ENCODE assay signal across 1 cellular context in the genomic region with DNA sequence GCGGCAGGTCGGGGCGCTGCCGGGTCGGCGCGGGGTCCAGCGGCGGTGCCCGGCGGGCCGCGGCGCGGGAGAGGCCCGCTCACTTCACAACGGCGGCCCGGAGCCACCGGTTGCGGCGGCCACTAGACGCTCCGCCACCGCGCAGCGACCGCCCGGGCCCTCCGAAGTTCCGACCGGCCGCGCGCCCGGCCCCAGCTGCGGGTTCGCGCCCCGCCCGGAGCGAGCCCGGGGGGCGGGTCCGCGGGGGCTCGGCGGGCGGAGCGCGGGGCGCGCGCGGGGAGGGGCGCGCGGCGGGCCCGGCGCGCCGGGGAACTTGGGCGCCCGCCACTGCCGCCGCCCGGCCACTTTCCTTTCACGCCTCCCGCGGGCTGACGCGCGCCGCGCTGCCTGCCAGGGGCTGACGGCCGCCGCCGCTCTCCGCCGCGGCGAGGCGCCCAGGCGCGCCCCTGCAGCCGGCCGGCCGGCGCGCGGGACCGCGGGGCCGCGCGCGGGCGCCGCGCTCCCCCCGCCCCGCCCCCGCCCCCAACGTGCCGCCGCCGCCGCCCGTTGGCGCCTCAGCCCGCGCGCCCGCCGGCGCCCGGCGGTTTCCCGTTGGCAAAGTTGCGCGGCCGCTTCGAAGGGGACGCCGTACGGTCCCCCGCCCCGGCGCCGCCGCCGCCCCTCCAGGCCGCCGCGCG.
TF ChIP-seq lines count a peak whose summit lies in the region.

No MANE protein-coding gene starts in this region.

TF ChIP-seq in K562, 482 proteins besides CTCF, POLR2A, EP300 and RAD21 (continued from another document and continues in another):
- TF ChIP-seq, protein P1, sequence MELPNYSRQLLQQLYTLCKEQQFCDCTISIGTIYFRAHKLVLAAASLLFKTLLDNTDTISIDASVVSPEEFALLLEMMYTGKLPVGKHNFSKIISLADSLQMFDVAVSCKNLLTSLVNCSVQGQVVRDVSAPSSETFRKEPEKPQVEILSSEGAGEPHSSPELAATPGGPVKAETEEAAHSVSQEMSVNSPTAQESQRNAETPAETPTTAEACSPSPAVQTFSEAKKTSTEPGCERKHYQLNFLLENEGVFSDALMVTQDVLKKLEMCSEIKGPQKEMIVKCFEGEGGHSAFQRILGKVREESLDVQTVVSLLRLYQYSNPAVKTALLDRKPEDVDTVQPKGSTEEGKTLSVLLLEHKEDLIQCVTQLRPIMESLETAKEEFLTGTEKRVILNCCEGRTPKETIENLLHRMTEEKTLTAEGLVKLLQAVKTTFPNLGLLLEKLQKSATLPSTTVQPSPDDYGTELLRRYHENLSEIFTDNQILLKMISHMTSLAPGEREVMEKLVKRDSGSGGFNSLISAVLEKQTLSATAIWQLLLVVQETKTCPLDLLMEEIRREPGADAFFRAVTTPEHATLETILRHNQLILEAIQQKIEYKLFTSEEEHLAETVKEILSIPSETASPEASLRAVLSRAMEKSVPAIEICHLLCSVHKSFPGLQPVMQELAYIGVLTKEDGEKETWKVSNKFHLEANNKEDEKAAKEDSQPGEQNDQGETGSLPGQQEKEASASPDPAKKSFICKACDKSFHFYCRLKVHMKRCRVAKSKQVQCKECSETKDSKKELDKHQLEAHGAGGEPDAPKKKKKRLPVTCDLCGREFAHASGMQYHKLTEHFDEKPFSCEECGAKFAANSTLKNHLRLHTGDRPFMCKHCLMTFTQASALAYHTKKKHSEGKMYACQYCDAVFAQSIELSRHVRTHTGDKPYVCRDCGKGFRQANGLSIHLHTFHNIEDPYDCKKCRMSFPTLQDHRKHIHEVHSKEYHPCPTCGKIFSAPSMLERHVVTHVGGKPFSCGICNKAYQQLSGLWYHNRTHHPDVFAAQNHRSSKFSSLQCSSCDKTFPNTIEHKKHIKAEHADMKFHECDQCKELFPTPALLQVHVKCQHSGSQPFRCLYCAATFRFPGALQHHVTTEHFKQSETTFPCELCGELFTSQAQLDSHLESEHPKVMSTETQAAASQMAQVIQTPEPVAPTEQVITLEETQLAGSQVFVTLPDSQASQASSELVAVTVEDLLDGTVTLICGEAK (IDR thresholded peaks at IDR 0.05) = no peak
- TF ChIP-seq, protein P1 (CRISPR knock-in tag; IDR thresholded peaks at IDR 0.05) = no peak
- TF ChIP-seq SIN3A (IDR thresholded peaks at IDR 0.05; ENCODE audit: borderline replicate concordance in 2 of 2, control insufficient read depth in 1 of 2, low read depth in 2 of 2, low read length in 2 of 2) (no peak), SOX6 (IDR thresholded peaks at IDR 0.05) (no peak), NFRKB (IDR thresholded peaks at IDR 0.05; ENCODE audit: low read depth) (no peak), PRPF4 (IDR thresholded peaks at IDR 0.05; ENCODE audit: insufficient read depth, low read depth, low read length, poor library complexity, severe bottlenecking) (no peak), ZNF12 (CRISPR knock-in tag; IDR thresholded peaks at IDR 0.05) (0 out of 2 replicates have a peak, but pooled peaks have one; percentile 35), BACH1 (tag; IDR thresholded peaks at IDR 0.05) (no peak), SIRT6 (IDR thresholded peaks at IDR 0.05; ENCODE audit: low read depth, low read length) (no peak), ZKSCAN3 (CRISPR knock-in tag; IDR thresholded peaks at IDR 0.05) (no peak), RB1 (IDR thresholded peaks at IDR 0.05; ENCODE audit: low read depth) (peak; percentile 32; the same call in 1 of the 2 replicates), COPS2 (conservative IDR thresholded peaks at IDR 0.05) (no peak), GATAD2B (IDR thresholded peaks at IDR 0.05; ENCODE audit: borderline replicate concordance) (no peak), GABPA (tag; conservative IDR thresholded peaks at IDR 0.05; ENCODE audit: low read depth) (peak; percentile 10; the same call in 1 of the 2 replicates), ASH1L (IDR thresholded peaks at IDR 0.05; ENCODE audit: borderline replicate concordance, low read depth, partially characterized antibody) (no peak), TFAM (CRISPR knock-in tag; conservative IDR thresholded peaks at IDR 0.05) (no peak), TCF3 (CRISPR knock-in tag; IDR thresholded peaks at IDR 0.05) (no peak), YBX1 (IDR thresholded peaks at IDR 0.05) (no peak)
- TF ChIP-seq, protein P2, sequence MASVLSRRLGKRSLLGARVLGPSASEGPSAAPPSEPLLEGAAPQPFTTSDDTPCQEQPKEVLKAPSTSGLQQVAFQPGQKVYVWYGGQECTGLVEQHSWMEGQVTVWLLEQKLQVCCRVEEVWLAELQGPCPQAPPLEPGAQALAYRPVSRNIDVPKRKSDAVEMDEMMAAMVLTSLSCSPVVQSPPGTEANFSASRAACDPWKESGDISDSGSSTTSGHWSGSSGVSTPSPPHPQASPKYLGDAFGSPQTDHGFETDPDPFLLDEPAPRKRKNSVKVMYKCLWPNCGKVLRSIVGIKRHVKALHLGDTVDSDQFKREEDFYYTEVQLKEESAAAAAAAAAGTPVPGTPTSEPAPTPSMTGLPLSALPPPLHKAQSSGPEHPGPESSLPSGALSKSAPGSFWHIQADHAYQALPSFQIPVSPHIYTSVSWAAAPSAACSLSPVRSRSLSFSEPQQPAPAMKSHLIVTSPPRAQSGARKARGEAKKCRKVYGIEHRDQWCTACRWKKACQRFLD (CRISPR knock-in tag; IDR thresholded peaks at IDR 0.05) = peak; percentile 83; the same call in 1 of the 2 replicates
- TF ChIP-seq, protein P3, sequence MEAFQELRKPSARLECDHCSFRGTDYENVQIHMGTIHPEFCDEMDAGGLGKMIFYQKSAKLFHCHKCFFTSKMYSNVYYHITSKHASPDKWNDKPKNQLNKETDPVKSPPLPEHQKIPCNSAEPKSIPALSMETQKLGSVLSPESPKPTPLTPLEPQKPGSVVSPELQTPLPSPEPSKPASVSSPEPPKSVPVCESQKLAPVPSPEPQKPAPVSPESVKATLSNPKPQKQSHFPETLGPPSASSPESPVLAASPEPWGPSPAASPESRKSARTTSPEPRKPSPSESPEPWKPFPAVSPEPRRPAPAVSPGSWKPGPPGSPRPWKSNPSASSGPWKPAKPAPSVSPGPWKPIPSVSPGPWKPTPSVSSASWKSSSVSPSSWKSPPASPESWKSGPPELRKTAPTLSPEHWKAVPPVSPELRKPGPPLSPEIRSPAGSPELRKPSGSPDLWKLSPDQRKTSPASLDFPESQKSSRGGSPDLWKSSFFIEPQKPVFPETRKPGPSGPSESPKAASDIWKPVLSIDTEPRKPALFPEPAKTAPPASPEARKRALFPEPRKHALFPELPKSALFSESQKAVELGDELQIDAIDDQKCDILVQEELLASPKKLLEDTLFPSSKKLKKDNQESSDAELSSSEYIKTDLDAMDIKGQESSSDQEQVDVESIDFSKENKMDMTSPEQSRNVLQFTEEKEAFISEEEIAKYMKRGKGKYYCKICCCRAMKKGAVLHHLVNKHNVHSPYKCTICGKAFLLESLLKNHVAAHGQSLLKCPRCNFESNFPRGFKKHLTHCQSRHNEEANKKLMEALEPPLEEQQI (IDR thresholded peaks at IDR 0.05) = no peak
- TF ChIP-seq, protein P4, sequence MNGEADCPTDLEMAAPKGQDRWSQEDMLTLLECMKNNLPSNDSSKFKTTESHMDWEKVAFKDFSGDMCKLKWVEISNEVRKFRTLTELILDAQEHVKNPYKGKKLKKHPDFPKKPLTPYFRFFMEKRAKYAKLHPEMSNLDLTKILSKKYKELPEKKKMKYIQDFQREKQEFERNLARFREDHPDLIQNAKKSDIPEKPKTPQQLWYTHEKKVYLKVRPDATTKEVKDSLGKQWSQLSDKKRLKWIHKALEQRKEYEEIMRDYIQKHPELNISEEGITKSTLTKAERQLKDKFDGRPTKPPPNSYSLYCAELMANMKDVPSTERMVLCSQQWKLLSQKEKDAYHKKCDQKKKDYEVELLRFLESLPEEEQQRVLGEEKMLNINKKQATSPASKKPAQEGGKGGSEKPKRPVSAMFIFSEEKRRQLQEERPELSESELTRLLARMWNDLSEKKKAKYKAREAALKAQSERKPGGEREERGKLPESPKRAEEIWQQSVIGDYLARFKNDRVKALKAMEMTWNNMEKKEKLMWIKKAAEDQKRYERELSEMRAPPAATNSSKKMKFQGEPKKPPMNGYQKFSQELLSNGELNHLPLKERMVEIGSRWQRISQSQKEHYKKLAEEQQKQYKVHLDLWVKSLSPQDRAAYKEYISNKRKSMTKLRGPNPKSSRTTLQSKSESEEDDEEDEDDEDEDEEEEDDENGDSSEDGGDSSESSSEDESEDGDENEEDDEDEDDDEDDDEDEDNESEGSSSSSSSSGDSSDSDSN (IDR thresholded peaks at IDR 0.05; ENCODE audit: borderline replicate concordance in 1 of 2, low read depth in 2 of 2, low read length in 2 of 2) = no peak
- TF ChIP-seq, protein P5, sequence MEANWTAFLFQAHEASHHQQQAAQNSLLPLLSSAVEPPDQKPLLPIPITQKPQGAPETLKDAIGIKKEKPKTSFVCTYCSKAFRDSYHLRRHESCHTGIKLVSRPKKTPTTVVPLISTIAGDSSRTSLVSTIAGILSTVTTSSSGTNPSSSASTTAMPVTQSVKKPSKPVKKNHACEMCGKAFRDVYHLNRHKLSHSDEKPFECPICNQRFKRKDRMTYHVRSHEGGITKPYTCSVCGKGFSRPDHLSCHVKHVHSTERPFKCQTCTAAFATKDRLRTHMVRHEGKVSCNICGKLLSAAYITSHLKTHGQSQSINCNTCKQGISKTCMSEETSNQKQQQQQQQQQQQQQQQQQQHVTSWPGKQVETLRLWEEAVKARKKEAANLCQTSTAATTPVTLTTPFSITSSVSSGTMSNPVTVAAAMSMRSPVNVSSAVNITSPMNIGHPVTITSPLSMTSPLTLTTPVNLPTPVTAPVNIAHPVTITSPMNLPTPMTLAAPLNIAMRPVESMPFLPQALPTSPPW (CRISPR knock-in tag; IDR thresholded peaks at IDR 0.05) = peak; percentile 85
- TF ChIP-seq, protein P6, sequence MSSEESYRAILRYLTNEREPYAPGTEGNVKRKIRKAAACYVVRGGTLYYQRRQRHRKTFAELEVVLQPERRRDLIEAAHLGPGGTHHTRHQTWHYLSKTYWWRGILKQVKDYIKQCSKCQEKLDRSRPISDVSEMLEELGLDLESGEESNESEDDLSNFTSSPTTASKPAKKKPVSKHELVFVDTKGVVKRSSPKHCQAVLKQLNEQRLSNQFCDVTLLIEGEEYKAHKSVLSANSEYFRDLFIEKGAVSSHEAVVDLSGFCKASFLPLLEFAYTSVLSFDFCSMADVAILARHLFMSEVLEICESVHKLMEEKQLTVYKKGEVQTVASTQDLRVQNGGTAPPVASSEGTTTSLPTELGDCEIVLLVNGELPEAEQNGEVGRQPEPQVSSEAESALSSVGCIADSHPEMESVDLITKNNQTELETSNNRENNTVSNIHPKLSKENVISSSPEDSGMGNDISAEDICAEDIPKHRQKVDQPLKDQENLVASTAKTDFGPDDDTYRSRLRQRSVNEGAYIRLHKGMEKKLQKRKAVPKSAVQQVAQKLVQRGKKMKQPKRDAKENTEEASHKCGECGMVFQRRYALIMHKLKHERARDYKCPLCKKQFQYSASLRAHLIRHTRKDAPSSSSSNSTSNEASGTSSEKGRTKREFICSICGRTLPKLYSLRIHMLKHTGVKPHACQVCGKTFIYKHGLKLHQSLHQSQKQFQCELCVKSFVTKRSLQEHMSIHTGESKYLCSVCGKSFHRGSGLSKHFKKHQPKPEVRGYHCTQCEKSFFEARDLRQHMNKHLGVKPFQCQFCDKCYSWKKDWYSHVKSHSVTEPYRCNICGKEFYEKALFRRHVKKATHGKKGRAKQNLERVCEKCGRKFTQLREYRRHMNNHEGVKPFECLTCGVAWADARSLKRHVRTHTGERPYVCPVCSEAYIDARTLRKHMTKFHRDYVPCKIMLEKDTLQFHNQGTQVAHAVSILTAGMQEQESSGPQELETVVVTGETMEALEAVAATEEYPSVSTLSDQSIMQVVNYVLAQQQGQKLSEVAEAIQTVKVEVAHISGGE (CRISPR knock-in tag; IDR thresholded peaks at IDR 0.05) = peak in 1 of 3 experiments; percentile 52; a peak in 1 of 6 replicates
- TF ChIP-seq, protein P7, sequence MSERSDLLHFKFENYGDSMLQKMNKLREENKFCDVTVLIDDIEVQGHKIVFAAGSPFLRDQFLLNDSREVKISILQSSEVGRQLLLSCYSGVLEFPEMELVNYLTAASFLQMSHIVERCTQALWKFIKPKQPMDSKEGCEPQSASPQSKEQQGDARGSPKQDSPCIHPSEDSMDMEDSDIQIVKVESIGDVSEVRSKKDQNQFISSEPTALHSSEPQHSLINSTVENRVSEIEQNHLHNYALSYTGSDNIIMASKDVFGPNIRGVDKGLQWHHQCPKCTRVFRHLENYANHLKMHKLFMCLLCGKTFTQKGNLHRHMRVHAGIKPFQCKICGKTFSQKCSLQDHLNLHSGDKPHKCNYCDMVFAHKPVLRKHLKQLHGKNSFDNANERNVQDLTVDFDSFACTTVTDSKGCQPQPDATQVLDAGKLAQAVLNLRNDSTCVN (CRISPR knock-in tag; IDR thresholded peaks at IDR 0.05) = no peak
- TF ChIP-seq, protein P8, sequence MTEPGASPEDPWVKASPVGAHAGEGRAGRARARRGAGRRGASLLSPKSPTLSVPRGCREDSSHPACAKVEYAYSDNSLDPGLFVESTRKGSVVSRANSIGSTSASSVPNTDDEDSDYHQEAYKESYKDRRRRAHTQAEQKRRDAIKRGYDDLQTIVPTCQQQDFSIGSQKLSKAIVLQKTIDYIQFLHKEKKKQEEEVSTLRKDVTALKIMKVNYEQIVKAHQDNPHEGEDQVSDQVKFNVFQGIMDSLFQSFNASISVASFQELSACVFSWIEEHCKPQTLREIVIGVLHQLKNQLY (CRISPR knock-in tag; conservative IDR thresholded peaks at IDR 0.05) = no peak
